In the genomic region with DNA sequence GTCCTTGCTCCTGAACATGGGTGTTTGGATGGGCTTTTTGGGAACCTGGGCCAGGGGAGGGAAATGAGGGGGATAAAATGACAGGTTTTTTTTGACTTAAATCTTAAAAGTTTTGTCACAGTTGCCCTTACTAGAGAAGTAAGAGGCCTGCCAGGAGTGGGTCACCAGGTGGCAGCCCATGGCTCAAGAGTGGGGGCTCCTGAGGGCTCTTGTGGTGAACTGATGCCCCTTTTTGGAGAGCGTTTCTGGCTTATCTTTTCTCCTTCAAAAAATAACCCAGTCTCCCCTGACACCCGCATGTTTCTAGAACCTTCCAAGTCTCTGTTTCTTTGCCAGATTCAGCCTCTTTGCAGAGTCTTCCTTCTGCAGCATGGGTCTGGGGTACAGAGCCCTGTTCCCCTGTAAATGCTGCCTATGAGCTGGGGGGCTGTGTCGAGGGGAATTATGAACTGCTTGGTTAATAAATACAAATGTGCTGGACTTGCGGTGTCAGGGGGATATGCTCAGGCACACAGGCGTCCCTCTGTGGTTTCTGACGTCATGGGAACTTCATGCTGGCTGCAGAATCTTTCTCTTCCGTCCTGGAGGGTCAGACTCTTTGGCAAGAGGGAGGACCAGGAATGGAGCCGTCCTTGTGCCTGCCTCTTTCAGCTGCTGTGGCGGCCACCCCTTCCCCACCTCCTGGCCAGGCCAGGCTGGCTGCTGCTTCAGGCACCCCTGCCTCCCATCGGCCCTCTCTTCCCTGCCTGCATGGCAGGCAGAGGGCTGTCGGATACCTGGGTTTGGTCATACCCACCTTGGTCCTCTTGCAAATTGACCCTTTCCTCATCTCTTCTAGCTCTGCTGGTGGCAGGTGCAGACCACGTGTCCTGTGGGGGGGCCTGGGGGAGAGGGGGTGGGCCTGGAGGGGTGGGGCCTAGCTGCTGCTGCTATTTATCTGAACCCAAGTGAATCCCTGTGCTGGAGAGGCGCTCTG, we compare ENCODE assay signal across 1 cellular context.
A peak's percentile ranks its signal among the peaks of the same experiment; 100 is the strongest.
TF ChIP-seq lines count a peak whose summit lies in the region.

No MANE protein-coding gene starts in this region.

TF ChIP-seq in GM12878, 131 proteins besides CTCF, POLR2A, EP300 and RAD21 (continues in another document):
- TF ChIP-seq CREM (IDR thresholded peaks at IDR 0.05; ENCODE audit: low read depth) (peak; percentile 89), CEBPZ (IDR thresholded peaks at IDR 0.05; ENCODE audit: low read depth, low read length) (no peak), HDGF (IDR thresholded peaks at IDR 0.05) (peak; percentile 55), RCOR1 (conservative IDR thresholded peaks at IDR 0.05; ENCODE audit: low read depth, low read length) (no peak), NBN (IDR thresholded peaks at IDR 0.05) (peak; percentile 85), MEF2B (IDR thresholded peaks at IDR 0.05; ENCODE audit: partially characterized antibody, poor library complexity, severe bottlenecking) (peak; percentile 60), BRCA1 (IDR thresholded peaks at IDR 0.05; ENCODE audit: low read depth, low read length) (0 out of 2 replicates have a peak, but pooled peaks have one; percentile 16), EGR1 (IDR thresholded peaks at IDR 0.05; ENCODE audit: borderline replicate concordance in 1 of 2, low read depth in 2 of 2, low read length in 2 of 2) (no peak), ZBTB40 (IDR thresholded peaks at IDR 0.05; ENCODE audit: borderline replicate concordance) (no peak; the same call in 1 of the 2 replicates), CBX5 (IDR thresholded peaks at IDR 0.05; ENCODE audit: low read depth) (no peak), NFYA (IDR thresholded peaks at IDR 0.05; ENCODE audit: borderline replicate concordance, low read depth, low read length) (no peak), MYB (IDR thresholded peaks at IDR 0.05; ENCODE audit: borderline replicate concordance, low read depth, low read length) (no peak), SPI1 (IDR thresholded peaks at IDR 0.05; ENCODE audit: borderline replicate concordance, insufficient read depth, low read depth, low read length) (peak; percentile 25; the same call in 1 of the 2 replicates), CREB1 (IDR thresholded peaks at IDR 0.05; ENCODE audit: low read depth) (peak; percentile 88), TCF7 (IDR thresholded peaks at IDR 0.05; ENCODE audit: borderline replicate concordance) (no peak), ZNF24 (IDR thresholded peaks at IDR 0.05) (no peak), NFIC (IDR thresholded peaks at IDR 0.05; ENCODE audit: low read depth, low read length) (peak; percentile 74; the same call in 1 of the 2 replicates), NFXL1 (IDR thresholded peaks at IDR 0.05; ENCODE audit: borderline replicate concordance) (no peak), E2F4 (IDR thresholded peaks at IDR 0.05; ENCODE audit: low read depth, low read length) (no peak), SMARCA5 (IDR thresholded peaks at IDR 0.05) (peak; percentile 17; the same call in 1 of the 2 replicates), ZNF687 (IDR thresholded peaks at IDR 0.05) (peak; percentile 59)
- TF ChIP-seq, protein P1, sequence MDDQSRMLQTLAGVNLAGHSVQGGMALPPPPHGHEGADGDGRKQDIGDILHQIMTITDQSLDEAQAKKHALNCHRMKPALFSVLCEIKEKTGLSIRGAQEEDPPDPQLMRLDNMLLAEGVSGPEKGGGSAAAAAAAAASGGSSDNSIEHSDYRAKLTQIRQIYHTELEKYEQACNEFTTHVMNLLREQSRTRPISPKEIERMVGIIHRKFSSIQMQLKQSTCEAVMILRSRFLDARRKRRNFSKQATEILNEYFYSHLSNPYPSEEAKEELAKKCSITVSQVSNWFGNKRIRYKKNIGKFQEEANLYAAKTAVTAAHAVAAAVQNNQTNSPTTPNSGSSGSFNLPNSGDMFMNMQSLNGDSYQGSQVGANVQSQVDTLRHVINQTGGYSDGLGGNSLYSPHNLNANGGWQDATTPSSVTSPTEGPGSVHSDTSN (IDR thresholded peaks at IDR 0.05; ENCODE audit: insufficient replicate concordance, low read depth, low read length): no peak
- TF ChIP-seq, protein P2, sequence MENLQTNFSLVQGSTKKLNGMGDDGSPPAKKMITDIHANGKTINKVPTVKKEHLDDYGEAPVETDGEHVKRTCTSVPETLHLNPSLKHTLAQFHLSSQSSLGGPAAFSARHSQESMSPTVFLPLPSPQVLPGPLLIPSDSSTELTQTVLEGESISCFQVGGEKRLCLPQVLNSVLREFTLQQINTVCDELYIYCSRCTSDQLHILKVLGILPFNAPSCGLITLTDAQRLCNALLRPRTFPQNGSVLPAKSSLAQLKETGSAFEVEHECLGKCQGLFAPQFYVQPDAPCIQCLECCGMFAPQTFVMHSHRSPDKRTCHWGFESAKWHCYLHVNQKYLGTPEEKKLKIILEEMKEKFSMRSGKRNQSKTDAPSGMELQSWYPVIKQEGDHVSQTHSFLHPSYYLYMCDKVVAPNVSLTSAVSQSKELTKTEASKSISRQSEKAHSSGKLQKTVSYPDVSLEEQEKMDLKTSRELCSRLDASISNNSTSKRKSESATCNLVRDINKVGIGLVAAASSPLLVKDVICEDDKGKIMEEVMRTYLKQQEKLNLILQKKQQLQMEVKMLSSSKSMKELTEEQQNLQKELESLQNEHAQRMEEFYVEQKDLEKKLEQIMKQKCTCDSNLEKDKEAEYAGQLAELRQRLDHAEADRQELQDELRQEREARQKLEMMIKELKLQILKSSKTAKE (IDR thresholded peaks at IDR 0.05; ENCODE audit: low read depth, poor library complexity, severe bottlenecking): peak; percentile 68
- TF ChIP-seq, protein P3, sequence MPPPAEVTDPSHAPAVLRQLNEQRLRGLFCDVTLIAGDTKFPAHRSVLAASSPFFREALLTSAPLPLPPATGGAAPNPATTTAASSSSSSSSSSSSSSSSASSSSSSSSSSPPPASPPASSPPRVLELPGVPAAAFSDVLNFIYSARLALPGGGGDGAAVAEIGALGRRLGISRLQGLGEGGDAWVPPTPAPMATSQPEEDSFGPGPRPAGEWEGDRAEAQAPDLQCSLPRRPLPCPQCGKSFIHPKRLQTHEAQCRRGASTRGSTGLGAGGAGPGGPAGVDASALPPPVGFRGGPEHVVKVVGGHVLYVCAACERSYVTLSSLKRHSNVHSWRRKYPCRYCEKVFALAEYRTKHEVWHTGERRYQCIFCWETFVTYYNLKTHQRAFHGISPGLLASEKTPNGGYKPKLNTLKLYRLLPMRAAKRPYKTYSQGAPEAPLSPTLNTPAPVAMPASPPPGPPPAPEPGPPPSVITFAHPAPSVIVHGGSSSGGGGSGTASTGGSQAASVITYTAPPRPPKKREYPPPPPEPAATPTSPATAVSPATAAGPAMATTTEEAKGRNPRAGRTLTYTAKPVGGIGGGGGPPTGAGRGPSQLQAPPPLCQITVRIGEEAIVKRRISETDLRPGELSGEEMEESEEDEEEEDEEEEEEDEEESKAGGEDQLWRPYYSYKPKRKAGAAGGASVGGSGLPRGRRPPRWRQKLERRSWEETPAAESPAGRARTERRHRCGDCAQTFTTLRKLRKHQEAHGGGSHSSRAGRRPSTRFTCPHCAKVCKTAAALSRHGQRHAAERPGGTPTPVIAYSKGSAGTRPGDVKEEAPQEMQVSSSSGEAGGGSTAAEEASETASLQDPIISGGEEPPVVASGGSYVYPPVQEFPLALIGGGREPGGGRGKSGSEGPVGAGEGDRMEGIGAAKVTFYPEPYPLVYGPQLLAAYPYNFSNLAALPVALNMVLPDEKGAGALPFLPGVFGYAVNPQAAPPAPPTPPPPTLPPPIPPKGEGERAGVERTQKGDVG (CRISPR knock-in tag; IDR thresholded peaks at IDR 0.05): no peak
- TF ChIP-seq, protein P4, sequence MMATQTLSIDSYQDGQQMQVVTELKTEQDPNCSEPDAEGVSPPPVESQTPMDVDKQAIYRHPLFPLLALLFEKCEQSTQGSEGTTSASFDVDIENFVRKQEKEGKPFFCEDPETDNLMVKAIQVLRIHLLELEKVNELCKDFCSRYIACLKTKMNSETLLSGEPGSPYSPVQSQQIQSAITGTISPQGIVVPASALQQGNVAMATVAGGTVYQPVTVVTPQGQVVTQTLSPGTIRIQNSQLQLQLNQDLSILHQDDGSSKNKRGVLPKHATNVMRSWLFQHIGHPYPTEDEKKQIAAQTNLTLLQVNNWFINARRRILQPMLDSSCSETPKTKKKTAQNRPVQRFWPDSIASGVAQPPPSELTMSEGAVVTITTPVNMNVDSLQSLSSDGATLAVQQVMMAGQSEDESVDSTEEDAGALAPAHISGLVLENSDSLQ (IDR thresholded peaks at IDR 0.05): 0 out of 2 replicates have a peak, but pooled peaks have one; percentile 17
